ENCODE assay signal across 12 cellular contexts in genomic region chr9:113624721-113625120, GRCh38.
A peak's percentile ranks its signal among the peaks of the same experiment; 100 is the strongest.
DNase-seq lines count a peak whose midpoint lies in the region; ATAC-seq, FAIRE-seq and TF ChIP-seq lines count a peak whose summit lies in the region.
"Had no signal": no experiment of that assay in that cellular context is flagged by ENCODE, and none has a peak within 500 bp of the region (broad histone marks: within the 10 kb centered on the region; RNA-seq: fewer than 3 reads in every experiment).

No MANE protein-coding gene starts in this region.

- no peak overlapping the region for H3K4me3 ChIP-seq in H1 (ENCODE audit: extremely low read depth in 1 of 4, insufficient read depth in 2 of 4, low read depth in 3 of 4, low read length in 4 of 4)
- no peak overlapping the region for H3K4me3 ChIP-seq in trophoblast cell (ENCODE audit: low read depth, low read length)
- H3K4me3 ChIP-seq in transverse colon, result no peak overlapping the region
- H3K4me3 ChIP-seq in vagina, result no peak overlapping the region
- H3K4me3 ChIP-seq: hepatocyte had no signal

- WGBS in H1 (ENCODE audit: extremely low coverage in 1 of 2, insufficient coverage in 1 of 2, insufficient read length in 1 of 2, insufficient replicate concordance in 2 of 2, low coverage in 1 of 2, low lambda C conversion rate in 2 of 2, missing lambda C conversion rate in 1 of 2), 2 experiments, result 81% methylated on average over 9 of the region's 9 CpGs; no CpG with 5 or more reads in 1 of the 2 experiments
- no CpG with 5 or more reads among the region's 9 CpGs for WGBS in trophoblast cell (ENCODE audit: extremely low coverage, insufficient coverage, insufficient read length)
- WGBS in transverse colon (ENCODE audit: low coverage in 1 of 2), 2 donors, result 77 to 78% methylated on average over 8 to 9 of the region's 9 CpGs

- H4K20me1 ChIP-seq in H1 (replicated peaks in 1 of 2; ENCODE audit: control insufficient read depth in 1 of 2, insufficient read depth in 2 of 2, low read length in 2 of 2), result no peaks in the 10 kb centered on the region

- POLR2A ChIA-PET in H1 (lab: Charles Lee; ENCODE audit: partially characterized antibody), result interaction anchor here (1.0 to 2.4 kb wide), 4 partner anchors 9 to 26 kb away, joined by 4 to 9 read pairs (median 6); no protein-coding TSS in a partner anchor

- peak; percentile 85 for DNase-seq in EL
- peak; percentile 35 for DNase-seq in NCI-H2171 (lab: John Stamatoyannopoulos, UW)
- no peak for DNase-seq in H1 (ENCODE audit: low read depth in 1 of 2, low spot score in 2 of 2)
- DNase-seq in trophoblast cell, result no peak
- DNase-seq in transverse colon, result no peak
- DNase-seq in vagina (ENCODE audit: extremely low spot score in 2 of 2), result no peak
- DNase-seq: activated gamma-delta T cell, NCI-H1436 treated with DMSO at 0.1 percent for 48 hours had no signal

- no peak overlapping the region for H3K14ac ChIP-seq in H1 (ENCODE audit: insufficient read length)
- peak overlapping the region; percentile 56 for H3K14ac ChIP-seq in trophoblast cell (ENCODE audit: low read length)

- no peaks in the 10 kb centered on the region for H3K79me1 ChIP-seq in H1 (ENCODE audit: low read depth, low read length)
- peaks cover 21% of the 10 kb centered on the region for H3K79me1 ChIP-seq in trophoblast cell (ENCODE audit: low read length)

- no peak overlapping the region for H3K18ac ChIP-seq in H1 (ENCODE audit: extremely low read depth, low read length)
- no peak overlapping the region for H3K18ac ChIP-seq in trophoblast cell (ENCODE audit: low read length)

- no peak for FAIRE-seq in H1 (lab: Jason Lieb, UNC)

- TF ChIP-seq POLR2A in H1 (IDR thresholded peaks at IDR 0.05; ENCODE audit: control extremely low read depth in 1 of 2, low read depth in 2 of 2, low read length in 2 of 2) (no peak), transverse colon (IDR thresholded peaks at IDR 0.05) (no peak), vagina (IDR thresholded peaks at IDR 0.05) (no peak)

- no peaks in the 10 kb centered on the region for H3K79me2 ChIP-seq in H1 (ENCODE audit: control insufficient read depth in 1 of 2, insufficient read depth in 2 of 2, low read length in 2 of 2)
- peaks cover 6% of the 10 kb centered on the region for H3K79me2 ChIP-seq in trophoblast cell (ENCODE audit: control insufficient read depth, insufficient read depth, low read length, poor library complexity)
- H3K79me2 ChIP-seq: hepatocyte had no signal

- H3K9me3 ChIP-seq in H1 (ENCODE audit: insufficient read depth in 2 of 2, low read depth in 1 of 2, low read length in 1 of 2) (no peaks in the 10 kb centered on the region), trophoblast cell (ENCODE audit: insufficient read depth, low read depth, low read length) (no peaks in the 10 kb centered on the region), transverse colon (no peaks in the 10 kb centered on the region), vagina (no peaks in the 10 kb centered on the region)

- no peak overlapping the region for H2BK15ac ChIP-seq in H1 (ENCODE audit: low read length)

- no peaks in the 10 kb centered on the region for H3K23me2 ChIP-seq in H1 (ENCODE audit: low read depth, low read length)

- in situ Hi-C loops in transverse colon (cut with MboI; ENCODE audit: low pct_ligation_motif_present in 1 of 4, low pct_unique_long_range_greater_than_20kb in 1 of 4, low sequenced_read_pairs in 3 of 4), result no loop called here

- no peak overlapping the region for H3K56ac ChIP-seq in H1 (replicated peaks; ENCODE audit: insufficient read length, low read depth, low read length)

- H4K91ac ChIP-seq in H1 (replicated peaks; ENCODE audit: insufficient read length, low read length) (no peak overlapping the region), trophoblast cell (ENCODE audit: low read depth, low read length) (peak overlapping the region; percentile 45)

- H3K27me3 ChIP-seq in H1 (replicated peaks in 1 of 4; ENCODE audit: control insufficient read depth in 3 of 4, extremely low read depth in 1 of 4, insufficient read depth in 3 of 4, low read length in 3 of 4) (peaks cover 0 to 2% (median 0%) of the 10 kb centered on the region in 4 experiments; a peak in 4 of 7 replicates), trophoblast cell (ENCODE audit: insufficient read depth, low read length) (no peaks in the 10 kb centered on the region), transverse colon (no peaks in the 10 kb centered on the region), vagina (no peaks in the 10 kb centered on the region)
- H3K27me3 ChIP-seq: hepatocyte had no signal

- H2AFZ ChIP-seq in H1 (ENCODE audit: low read length), result no peak overlapping the region
- no peak overlapping the region for H2AFZ ChIP-seq in trophoblast cell (ENCODE audit: insufficient read depth, low read length, poor library complexity)
- H2AFZ ChIP-seq: hepatocyte had no signal

- no peak overlapping the region for H4K12ac ChIP-seq in trophoblast cell (ENCODE audit: low read depth, low read length)

- intact Hi-C loops in transverse colon (cut with DNase I; ENCODE audit: low total_unique reads), result no loop called here
- intact Hi-C loops in vagina (cut with DNase I), result no loop called here

- H3K4me2 ChIP-seq in H1 (ENCODE audit: insufficient read depth in 1 of 2, low read depth in 2 of 2, low read length in 2 of 2), result no peak overlapping the region
- H3K4me2 ChIP-seq in trophoblast cell (ENCODE audit: low read length), result no peak overlapping the region
- H3K4me2 ChIP-seq: hepatocyte had no signal

- H3K9ac ChIP-seq in H1 (replicated peaks in 1 of 4; ENCODE audit: extremely low read depth in 1 of 4, low read depth in 3 of 4, low read length in 3 of 4) (no peak overlapping the region), trophoblast cell (ENCODE audit: low read length) (no peak overlapping the region)

- H3K36me3 ChIP-seq in H1 (ENCODE audit: control insufficient read depth in 2 of 4, insufficient read depth in 4 of 4, low read length in 3 of 4) (no peaks in the 10 kb centered on the region), trophoblast cell (ENCODE audit: control insufficient read depth in 1 of 2, insufficient read depth in 2 of 2, low read length in 2 of 2) (no peaks in the 10 kb centered on the region), transverse colon (no peaks in the 10 kb centered on the region), vagina (no peaks in the 10 kb centered on the region)

- ATAC-seq in GM21360 (IDR thresholded peaks at IDR 0.05; ENCODE audit: unreplicated experiment) (no peak), GM18520 (IDR thresholded peaks at IDR 0.05; ENCODE audit: unreplicated experiment) (no peak)
- ATAC-seq: Panc1 had no signal

- no peak for TF ChIP-seq RAD21 in H1 (IDR thresholded peaks at IDR 0.05 in 1 of 2, conservative IDR thresholded peaks at IDR 0.05 in 1 of 2; ENCODE audit: low read depth in 2 of 2, low read length in 2 of 2)

- no peak overlapping the region for H2BK120ac ChIP-seq in H1 (replicated peaks; ENCODE audit: low read depth, low read length)
- H2BK120ac ChIP-seq in trophoblast cell (ENCODE audit: insufficient read depth, low read length, poor library complexity), result peak overlapping the region; percentile 54

- H4K5ac ChIP-seq in H1 (ENCODE audit: insufficient read length, low read depth, low read length), result no peak overlapping the region

- no peak overlapping the region for H3K23ac ChIP-seq in H1 (ENCODE audit: insufficient read length)
- no peak overlapping the region for H3K23ac ChIP-seq in trophoblast cell (ENCODE audit: low read length)

- H3K27ac ChIP-seq in H1 (ENCODE audit: low read depth, low read length), result no peak overlapping the region
- H3K27ac ChIP-seq in trophoblast cell (ENCODE audit: low read depth, low read length), result no peak overlapping the region
- no peak overlapping the region for H3K27ac ChIP-seq in transverse colon
- H3K27ac ChIP-seq in vagina, result no peak overlapping the region
- H3K27ac ChIP-seq: hepatocyte had no signal

- H4K8ac ChIP-seq in H1 (ENCODE audit: extremely low read depth, insufficient read depth, low read length) (no peak overlapping the region), trophoblast cell (ENCODE audit: low read depth, low read length) (peak overlapping the region; percentile 32)

- TF ChIP-seq CTCF in H1 (IDR thresholded peaks at IDR 0.05; ENCODE audit: control extremely low read depth in 1 of 3, insufficient read depth in 1 of 3, low read depth in 1 of 3, low read length in 3 of 3) (no peak), transverse colon (IDR thresholded peaks at IDR 0.05) (no peak), vagina (IDR thresholded peaks at IDR 0.05) (no peak)

- H2AK5ac ChIP-seq in H1 (ENCODE audit: low read depth, low read length), result no peak overlapping the region
- peak overlapping the region; percentile 5 for H2AK5ac ChIP-seq in trophoblast cell (ENCODE audit: low read length)

- CTCF ChIA-PET in H1 (lab: Charles Lee; ENCODE audit: partially characterized antibody), result interaction anchor here (0.7 to 14.3 kb wide), 8 partner anchors 12 to 458 kb away, joined by 3 to 130 read pairs (median 6); no protein-coding TSS in a partner anchor

- H2BK12ac ChIP-seq in H1 (ENCODE audit: low read depth, low read length), result no peak overlapping the region
- H2BK12ac ChIP-seq in trophoblast cell (ENCODE audit: low read length), result peak overlapping the region; percentile 84

- H2BK5ac ChIP-seq in H1 (ENCODE audit: low read depth, low read length) (no peak overlapping the region), trophoblast cell (ENCODE audit: low read depth, low read length, poor library complexity) (peak overlapping the region; percentile 6)

- TF ChIP-seq EP300 in H1 (IDR thresholded peaks at IDR 0.05; ENCODE audit: borderline replicate concordance in 1 of 2, low read depth in 2 of 2, low read length in 2 of 2), result no peak
- TF ChIP-seq EP300 in transverse colon (IDR thresholded peaks at IDR 0.05; ENCODE audit: low read depth), result no peak

- H3K4ac ChIP-seq in H1 (replicated peaks; ENCODE audit: insufficient read length, low read depth, low read length), result no peak overlapping the region
- no peak overlapping the region for H3K4ac ChIP-seq in trophoblast cell (ENCODE audit: low read depth, low read length)

- H3K4me1 ChIP-seq in H1 (replicated peaks in 1 of 4; ENCODE audit: control insufficient read depth in 3 of 4, insufficient read depth in 4 of 4, low read length in 3 of 4) (peaks cover 6 to 23% (median 18%) of the 10 kb centered on the region in 4 experiments), trophoblast cell (ENCODE audit: control insufficient read depth in 1 of 2, insufficient read depth in 2 of 2, low read length in 2 of 2) (peaks cover 24% of the 10 kb centered on the region in 2 experiments), transverse colon (peaks cover 8 to 26% (median 14%) of the 10 kb centered on the region in 4 donors), vagina (peaks cover 25% of the 10 kb centered on the region)

- 0 out of 2 replicates have a peak overlapping the region, but pooled peaks have one; percentile 3 for H2BK20ac ChIP-seq in H1 (ENCODE audit: low read length)

TF ChIP-seq in H1, 55 proteins besides CTCF, POLR2A, EP300 and RAD21 (continues in another document):
- TF ChIP-seq MAX (IDR thresholded peaks at IDR 0.05) (no peak), SP4 (IDR thresholded peaks at IDR 0.05; ENCODE audit: low read length) (no peak), CEBPB (IDR thresholded peaks at IDR 0.05; ENCODE audit: low read depth, low read length) (no peak), CBX5 (IDR thresholded peaks at IDR 0.05; ENCODE audit: low read depth, low read length) (no peak)

Comparison
In these comparisons a context has a peak if more than half of its experiments do, and no peak if none do; other contexts are left out.
1. DNase-seq: peak in EL (single experiment) and NCI-H2171 (single experiment); none in H1 (0 of 2), trophoblast cell (0 of 2), transverse colon (single experiment) and vagina (0 of 2).